Comparison of ENCODE assay signal across 26 cellular contexts in genomic region chr6:47129129-47129528, GRCh38.
"Had no signal": no experiment of that assay in that cellular context is flagged by ENCODE, and none has a peak within 500 bp of the region (broad histone marks: within the 10 kb centered on the region; RNA-seq: fewer than 3 reads in every experiment).

No MANE protein-coding gene starts in this region.

- ATAC-seq: activated T-cell treated with anti-CD3 and anti-CD28 coated beads, Interleukin-2, amount 50 U/mL, for 4 hours; activated T-helper 17 cell treated with anti-CD3 and anti-CD28 coated beads, Interleukin-2, amount 50 U/mL, for 72 hours; esophagus mucosa; WTC11 had no signal

- H3K36me3 ChIP-seq: brain microvascular endothelial cell had no signal

- H3K27ac ChIP-seq: brain microvascular endothelial cell, coronary artery, VCaP had no signal

- H3K27me3 ChIP-seq: brain microvascular endothelial cell, dorsolateral prefrontal cortex had no signal

- DNase-seq: activated CD4-positive, alpha-beta memory T cell treated with anti-CD3 and anti-CD28 coated beads, Interleukin-2, amount 10 ng/mL, durations not matched to agents 7 days and 5 days; activated CD4-positive, alpha-beta T cell treated with anti-CD3 and anti-CD28 coated beads for 1 hour; activated CD4-positive, alpha-beta T cell treated with anti-CD3 and anti-CD28 coated beads for 4 hours; activated CD4-positive, alpha-beta T cell treated with anti-CD3 and anti-CD28 coated beads, Interleukin-2, amount 10 ng/mL, durations not matched to agents 7 days and 5 days; activated CD4-positive, alpha-beta T cell treated with anti-CD3 and anti-CD28 coated beads, Interleukin-2, amount 50 U/mL, for 4 hours; activated CD8-positive, alpha-beta memory T cell treated with anti-CD3 and anti-CD28 coated beads, Interleukin-2, amount 50 U/mL, for 48 hours; activated effector memory CD4-positive, alpha-beta T cell treated with Interleukin-2 at 50 U/mL for 16 hours; activated gamma-delta T cell treated with Interleukin-2 at 50 U/mL for 16 hours; activated naive CD4-positive, alpha-beta T cell treated with anti-CD3 and anti-CD28 coated beads, Interleukin-2, amount 50 U/mL, for 16 hours; activated naive CD4-positive, alpha-beta T cell treated with Interleukin-2 at 50 U/mL for 16 hours; activated T-cell treated with anti-CD3 and anti-CD28 coated beads for 4 hours; activated T-cell treated with anti-CD3 and anti-CD28 coated beads, Interleukin-2, amount 50 U/mL, for 4 hours; amniotic stem cell; anterior cingulate cortex; brain microvascular endothelial cell; dorsolateral prefrontal cortex; effector memory CD4-positive, alpha-beta T cell; endodermal cell; foreskin fibroblast; head of caudate nucleus; T-helper 2 cell had no signal

- H3K4me3 ChIP-seq: coronary artery, dorsolateral prefrontal cortex had no signal
